Comparison of ENCODE assay signal across 18 cellular contexts in the genomic region with DNA sequence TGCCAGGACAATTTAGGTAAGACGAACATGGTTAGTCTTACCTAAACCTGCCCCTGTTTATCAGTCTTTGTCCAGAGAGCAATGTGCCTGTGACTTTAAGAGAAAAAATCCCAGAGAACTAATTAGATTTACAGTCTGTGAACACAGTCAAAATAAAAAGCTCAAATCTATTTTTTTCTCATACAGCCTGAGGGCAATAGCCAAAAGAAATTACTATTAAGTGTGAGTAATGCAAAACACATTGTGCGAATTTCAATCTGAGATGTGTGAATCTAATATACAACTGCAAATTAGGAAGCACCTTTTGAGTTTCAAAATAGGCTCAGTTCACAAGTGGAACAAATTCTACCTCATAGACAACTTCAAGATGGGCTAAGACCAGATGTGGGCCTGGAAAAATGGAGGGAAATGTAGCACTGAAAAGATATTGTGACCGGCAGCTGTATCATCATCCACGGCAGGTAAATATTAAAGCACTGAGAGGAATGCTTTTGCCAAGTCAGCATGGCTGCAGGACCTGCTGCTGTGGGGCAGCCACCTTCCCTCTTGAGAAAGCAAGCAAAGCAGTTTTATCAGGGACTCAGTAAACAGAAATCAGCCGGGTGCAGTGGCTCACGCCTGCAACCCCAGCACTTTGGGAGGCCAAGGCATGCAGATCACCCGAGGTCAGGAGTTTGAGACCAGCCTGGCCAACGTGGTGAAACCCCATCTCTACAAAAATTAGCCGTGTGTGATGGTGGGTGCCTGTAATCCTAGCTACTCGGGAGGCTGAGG.
DNase-seq lines count a peak whose midpoint lies in the region; ATAC-seq and TF ChIP-seq lines count a peak whose summit lies in the region.
"Had no signal": no experiment of that assay in that cellular context is flagged by ENCODE, and none has a peak within 500 bp of the region (broad histone marks: within the 10 kb centered on the region; RNA-seq: fewer than 3 reads in every experiment).

No MANE protein-coding gene starts in this region.

- peak overlapping the region in 2 of 3 experiments; percentile 40 to 74 for H3K27ac Mint-ChIP-seq in nephron

- H3K27ac ChIP-seq in HUES6 (ENCODE audit: low read depth, low read length), result peak overlapping the region; percentile 19; the same call in 1 of the 2 replicates
- H3K27ac ChIP-seq: neutrophil, thoracic aorta had no signal

- H3K4me3 Mint-ChIP-seq in nephron, result no peak overlapping the region
- H3K4me3 Mint-ChIP-seq: central memory CD8-positive, alpha-beta T cell had no signal

- H3K27me3 ChIP-seq in HUES6 (ENCODE audit: control insufficient read depth, insufficient read depth, low read length), result no peaks in the 10 kb centered on the region
- H3K27me3 ChIP-seq: neutrophil had no signal

- TF ChIP-seq CTCF in nephron (IDR thresholded peaks at IDR 0.05; ENCODE audit: unreplicated experiment in 3 of 3), result no peak

- H3K4me3 ChIP-seq in HUES6 (ENCODE audit: low read depth, low read length), result no peak overlapping the region
- H3K4me3 ChIP-seq: thoracic aorta had no signal

- H3K9ac ChIP-seq in HUES6 (ENCODE audit: low read length), result no peak overlapping the region

- peak; percentile 44 for DNase-seq in EH (ENCODE audit: low read depth)
- DNase-seq in RPMI8226, result peak; percentile 89
- DNase-seq in middle frontal gyrus (ENCODE audit: extremely low spot score, low spot score), result no peak
- DNase-seq in kidney glomerular epithelial cell (lab: John Stamatoyannopoulos, UW), result no peak
- DNase-seq in Right ventricle myocardium inferior (ENCODE audit: missing footprints), result no peak
- DNase-seq: effector CD8-positive, alpha-beta T cell; head of caudate nucleus; left ventricle myocardium superior; NCI-H1436 treated with DMSO at 0.1 percent for 48 hours; NCI-H226; retina; stimulated activated CD4-positive, alpha-beta T cell treated with anti-CD3 and anti-CD28 coated beads, Interleukin-15, amount 100 ng/mL, for 24 hours; T-helper 1 cell had no signal

- intact Hi-C loops in Right ventricle myocardium inferior (cut with DNase I), result no loop called here

- H3K4me1 Mint-ChIP-seq in nephron, result no peaks in the 10 kb centered on the region
- H3K4me1 Mint-ChIP-seq: central memory CD8-positive, alpha-beta T cell had no signal

- H3K9me3 Mint-ChIP-seq in nephron, result no peaks in the 10 kb centered on the region
- H3K9me3 Mint-ChIP-seq: central memory CD8-positive, alpha-beta T cell had no signal

- H3K27me3 Mint-ChIP-seq in nephron (ENCODE audit: low read depth), result no peaks in the 10 kb centered on the region
- H3K27me3 Mint-ChIP-seq: central memory CD8-positive, alpha-beta T cell had no signal

- no peaks in the 10 kb centered on the region for H3K36me3 Mint-ChIP-seq in nephron (ENCODE audit: low read depth)

- peaks cover 30% of the 10 kb centered on the region for H3K4me1 ChIP-seq in HUES6 (ENCODE audit: control insufficient read depth, insufficient read depth, low read length)

- ATAC-seq in Right ventricle myocardium inferior, result no peak
- ATAC-seq: left ventricle myocardium superior had no signal

- H3K9me3 ChIP-seq in HUES6 (ENCODE audit: control insufficient read depth, insufficient read depth, low read depth, low read length), result no peaks in the 10 kb centered on the region
- H3K9me3 ChIP-seq: neutrophil, thoracic aorta had no signal

- no peaks in the 10 kb centered on the region for H3K36me3 ChIP-seq in HUES6 (ENCODE audit: control insufficient read depth, insufficient read depth, low read length)
- H3K36me3 ChIP-seq: neutrophil, thoracic aorta had no signal

Comparison
In these comparisons a context has a peak if more than half of its experiments do, and no peak if none do; other contexts are left out.
1. DNase-seq: peak in EH (single experiment) and RPMI8226 (single experiment); none in middle frontal gyrus (single experiment), kidney glomerular epithelial cell (single experiment) and Right ventricle myocardium inferior (single experiment).